In the genomic region with DNA sequence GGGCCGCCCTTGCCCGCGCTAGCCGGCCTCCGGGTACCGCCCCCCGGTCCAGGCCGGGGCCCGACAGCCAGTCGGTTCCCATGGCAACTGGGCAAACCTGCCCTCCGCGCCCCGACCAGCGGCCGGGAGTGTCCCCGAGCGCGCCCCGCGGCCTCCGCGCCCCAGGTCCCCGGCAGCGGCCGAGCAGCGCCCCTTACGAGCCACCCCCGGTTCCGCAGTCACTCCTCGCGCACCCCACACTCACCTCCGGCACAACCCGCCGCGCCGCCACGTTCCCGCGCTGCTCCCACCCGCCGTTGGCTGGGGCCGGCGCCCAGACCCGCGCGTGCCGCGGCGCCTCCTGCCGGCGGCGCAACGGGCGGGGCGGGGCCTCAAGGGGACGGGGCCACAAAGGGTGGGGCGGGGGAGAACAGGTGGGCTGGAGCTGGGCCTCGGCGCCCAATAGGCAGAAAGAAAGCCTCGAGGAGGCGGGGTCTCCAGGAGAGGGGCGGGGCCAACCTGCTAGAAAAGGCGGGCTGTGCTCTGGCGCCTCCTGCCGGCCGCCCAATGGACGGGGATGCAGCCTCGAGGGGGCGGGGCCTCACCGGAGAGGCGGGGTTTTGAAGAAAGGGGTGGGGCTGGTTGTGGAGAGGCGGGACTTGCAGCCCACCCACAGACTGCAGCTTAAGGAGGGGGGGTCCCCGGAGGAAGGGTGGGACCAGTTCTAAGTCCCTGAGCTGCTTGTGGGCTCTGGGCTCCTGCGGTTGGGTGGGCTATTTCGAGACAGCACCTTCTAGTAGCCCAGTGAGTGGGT, we compare ENCODE assay signal across 1 cellular context.
TF ChIP-seq lines count a peak whose summit lies in the region.

A gene with protein sequence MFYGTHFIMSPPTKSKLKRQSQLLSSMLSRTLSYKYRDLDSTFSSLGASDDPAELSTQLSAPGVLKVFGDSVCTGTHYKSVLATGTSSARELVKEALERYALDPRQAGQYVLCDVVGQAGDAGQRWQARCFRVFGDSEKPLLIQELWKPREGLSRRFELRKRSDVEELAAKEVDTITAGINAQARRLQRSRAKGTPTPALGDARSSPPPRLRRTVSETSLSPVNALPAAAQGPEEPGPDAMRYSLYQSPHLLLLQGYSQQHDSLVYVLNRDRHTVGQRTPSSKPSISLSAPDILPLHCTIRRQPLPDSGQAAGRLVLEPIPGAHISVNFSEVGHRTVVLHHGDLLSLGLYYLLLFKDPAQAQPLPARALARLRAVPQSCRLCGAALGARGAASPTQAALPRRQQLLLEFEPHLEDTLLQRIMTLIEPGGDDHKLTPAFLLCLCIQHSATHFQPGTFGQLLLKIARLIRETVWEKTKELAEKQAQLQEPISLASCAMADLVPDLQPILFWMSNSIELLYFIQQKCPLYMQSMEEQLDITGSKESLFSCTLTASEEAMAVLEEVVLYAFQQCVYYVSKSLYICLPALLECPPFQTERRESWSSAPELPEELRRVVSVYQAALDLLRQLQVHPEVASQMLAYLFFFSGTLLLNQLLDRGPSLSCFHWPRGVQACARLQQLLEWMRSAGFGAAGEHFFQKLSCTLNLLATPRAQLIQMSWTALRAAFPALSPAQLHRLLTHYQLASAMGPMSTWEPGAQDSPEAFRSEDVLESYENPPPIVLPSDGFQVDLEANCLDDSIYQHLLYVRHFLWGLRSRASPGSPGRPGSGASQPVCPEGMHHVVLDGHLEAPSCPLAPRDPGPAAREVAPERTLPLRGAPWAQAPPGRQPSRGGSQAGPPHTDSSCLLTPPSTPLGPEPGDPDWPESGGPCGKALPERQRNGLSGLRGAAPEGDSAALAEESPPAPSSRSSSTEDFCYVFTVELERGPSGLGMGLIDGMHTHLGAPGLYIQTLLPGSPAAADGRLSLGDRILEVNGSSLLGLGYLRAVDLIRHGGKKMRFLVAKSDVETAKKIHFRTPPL (minus strand): TSS at position 365 of the 793 bp plus-strand sequence. CDS start 5,577 bp downstream, outside the sequence.

TF ChIP-seq in K562, 482 proteins besides CTCF, POLR2A, EP300 and RAD21 (continued from another document and continues in another):
- TF ChIP-seq, protein P1, sequence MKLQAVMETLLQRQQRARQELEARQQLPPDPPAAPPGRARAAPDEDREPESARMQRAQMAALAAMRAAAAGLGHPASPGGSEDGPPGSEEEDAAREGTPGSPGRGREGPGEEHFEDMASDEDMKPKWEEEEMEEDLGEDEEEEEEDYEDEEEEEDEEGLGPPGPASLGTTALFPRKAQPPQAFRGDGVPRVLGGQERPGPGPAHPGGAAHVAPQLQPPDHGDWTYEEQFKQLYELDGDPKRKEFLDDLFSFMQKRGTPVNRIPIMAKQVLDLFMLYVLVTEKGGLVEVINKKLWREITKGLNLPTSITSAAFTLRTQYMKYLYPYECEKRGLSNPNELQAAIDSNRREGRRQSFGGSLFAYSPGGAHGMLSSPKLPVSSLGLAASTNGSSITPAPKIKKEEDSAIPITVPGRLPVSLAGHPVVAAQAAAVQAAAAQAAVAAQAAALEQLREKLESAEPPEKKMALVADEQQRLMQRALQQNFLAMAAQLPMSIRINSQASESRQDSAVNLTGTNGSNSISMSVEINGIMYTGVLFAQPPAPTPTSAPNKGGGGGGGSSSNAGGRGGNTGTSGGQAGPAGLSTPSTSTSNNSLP (IDR thresholded peaks at IDR 0.05; ENCODE audit: borderline replicate concordance, low read depth, low read length): no peak
- TF ChIP-seq, protein P2, sequence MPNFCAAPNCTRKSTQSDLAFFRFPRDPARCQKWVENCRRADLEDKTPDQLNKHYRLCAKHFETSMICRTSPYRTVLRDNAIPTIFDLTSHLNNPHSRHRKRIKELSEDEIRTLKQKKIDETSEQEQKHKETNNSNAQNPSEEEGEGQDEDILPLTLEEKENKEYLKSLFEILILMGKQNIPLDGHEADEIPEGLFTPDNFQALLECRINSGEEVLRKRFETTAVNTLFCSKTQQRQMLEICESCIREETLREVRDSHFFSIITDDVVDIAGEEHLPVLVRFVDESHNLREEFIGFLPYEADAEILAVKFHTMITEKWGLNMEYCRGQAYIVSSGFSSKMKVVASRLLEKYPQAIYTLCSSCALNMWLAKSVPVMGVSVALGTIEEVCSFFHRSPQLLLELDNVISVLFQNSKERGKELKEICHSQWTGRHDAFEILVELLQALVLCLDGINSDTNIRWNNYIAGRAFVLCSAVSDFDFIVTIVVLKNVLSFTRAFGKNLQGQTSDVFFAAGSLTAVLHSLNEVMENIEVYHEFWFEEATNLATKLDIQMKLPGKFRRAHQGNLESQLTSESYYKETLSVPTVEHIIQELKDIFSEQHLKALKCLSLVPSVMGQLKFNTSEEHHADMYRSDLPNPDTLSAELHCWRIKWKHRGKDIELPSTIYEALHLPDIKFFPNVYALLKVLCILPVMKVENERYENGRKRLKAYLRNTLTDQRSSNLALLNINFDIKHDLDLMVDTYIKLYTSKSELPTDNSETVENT (CRISPR knock-in tag; IDR thresholded peaks at IDR 0.05): peak; percentile 58; the same call in 1 of the 2 replicates
- TF ChIP-seq, protein P3, sequence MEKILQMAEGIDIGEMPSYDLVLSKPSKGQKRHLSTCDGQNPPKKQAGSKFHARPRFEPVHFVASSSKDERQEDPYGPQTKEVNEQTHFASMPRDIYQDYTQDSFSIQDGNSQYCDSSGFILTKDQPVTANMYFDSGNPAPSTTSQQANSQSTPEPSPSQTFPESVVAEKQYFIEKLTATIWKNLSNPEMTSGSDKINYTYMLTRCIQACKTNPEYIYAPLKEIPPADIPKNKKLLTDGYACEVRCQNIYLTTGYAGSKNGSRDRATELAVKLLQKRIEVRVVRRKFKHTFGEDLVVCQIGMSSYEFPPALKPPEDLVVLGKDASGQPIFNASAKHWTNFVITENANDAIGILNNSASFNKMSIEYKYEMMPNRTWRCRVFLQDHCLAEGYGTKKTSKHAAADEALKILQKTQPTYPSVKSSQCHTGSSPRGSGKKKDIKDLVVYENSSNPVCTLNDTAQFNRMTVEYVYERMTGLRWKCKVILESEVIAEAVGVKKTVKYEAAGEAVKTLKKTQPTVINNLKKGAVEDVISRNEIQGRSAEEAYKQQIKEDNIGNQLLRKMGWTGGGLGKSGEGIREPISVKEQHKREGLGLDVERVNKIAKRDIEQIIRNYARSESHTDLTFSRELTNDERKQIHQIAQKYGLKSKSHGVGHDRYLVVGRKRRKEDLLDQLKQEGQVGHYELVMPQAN (IDR thresholded peaks at IDR 0.05; ENCODE audit: borderline replicate concordance): no peak
- TF ChIP-seq ZNF699 (CRISPR knock-in tag; IDR thresholded peaks at IDR 0.05; ENCODE audit: insufficient replicate concordance) (no peak), CEBPB (tag; IDR thresholded peaks at IDR 0.05) (no peak), POLR3A (IDR thresholded peaks at IDR 0.05; ENCODE audit: borderline replicate concordance, extremely low read depth, insufficient read depth, insufficient read length) (no peak), SIN3A (IDR thresholded peaks at IDR 0.05; ENCODE audit: borderline replicate concordance in 2 of 2, control insufficient read depth in 1 of 2, low read depth in 2 of 2, low read length in 2 of 2) (peak; percentile 35 to 70; a peak in 1 of 4 replicates), PTTG1 (tag; IDR thresholded peaks at IDR 0.05; ENCODE audit: low read depth) (no peak), CBX1 (IDR thresholded peaks at IDR 0.05; ENCODE audit: low read depth) (peak; percentile 69; the same call in 1 of the 2 replicates)
- TF ChIP-seq, protein P4, sequence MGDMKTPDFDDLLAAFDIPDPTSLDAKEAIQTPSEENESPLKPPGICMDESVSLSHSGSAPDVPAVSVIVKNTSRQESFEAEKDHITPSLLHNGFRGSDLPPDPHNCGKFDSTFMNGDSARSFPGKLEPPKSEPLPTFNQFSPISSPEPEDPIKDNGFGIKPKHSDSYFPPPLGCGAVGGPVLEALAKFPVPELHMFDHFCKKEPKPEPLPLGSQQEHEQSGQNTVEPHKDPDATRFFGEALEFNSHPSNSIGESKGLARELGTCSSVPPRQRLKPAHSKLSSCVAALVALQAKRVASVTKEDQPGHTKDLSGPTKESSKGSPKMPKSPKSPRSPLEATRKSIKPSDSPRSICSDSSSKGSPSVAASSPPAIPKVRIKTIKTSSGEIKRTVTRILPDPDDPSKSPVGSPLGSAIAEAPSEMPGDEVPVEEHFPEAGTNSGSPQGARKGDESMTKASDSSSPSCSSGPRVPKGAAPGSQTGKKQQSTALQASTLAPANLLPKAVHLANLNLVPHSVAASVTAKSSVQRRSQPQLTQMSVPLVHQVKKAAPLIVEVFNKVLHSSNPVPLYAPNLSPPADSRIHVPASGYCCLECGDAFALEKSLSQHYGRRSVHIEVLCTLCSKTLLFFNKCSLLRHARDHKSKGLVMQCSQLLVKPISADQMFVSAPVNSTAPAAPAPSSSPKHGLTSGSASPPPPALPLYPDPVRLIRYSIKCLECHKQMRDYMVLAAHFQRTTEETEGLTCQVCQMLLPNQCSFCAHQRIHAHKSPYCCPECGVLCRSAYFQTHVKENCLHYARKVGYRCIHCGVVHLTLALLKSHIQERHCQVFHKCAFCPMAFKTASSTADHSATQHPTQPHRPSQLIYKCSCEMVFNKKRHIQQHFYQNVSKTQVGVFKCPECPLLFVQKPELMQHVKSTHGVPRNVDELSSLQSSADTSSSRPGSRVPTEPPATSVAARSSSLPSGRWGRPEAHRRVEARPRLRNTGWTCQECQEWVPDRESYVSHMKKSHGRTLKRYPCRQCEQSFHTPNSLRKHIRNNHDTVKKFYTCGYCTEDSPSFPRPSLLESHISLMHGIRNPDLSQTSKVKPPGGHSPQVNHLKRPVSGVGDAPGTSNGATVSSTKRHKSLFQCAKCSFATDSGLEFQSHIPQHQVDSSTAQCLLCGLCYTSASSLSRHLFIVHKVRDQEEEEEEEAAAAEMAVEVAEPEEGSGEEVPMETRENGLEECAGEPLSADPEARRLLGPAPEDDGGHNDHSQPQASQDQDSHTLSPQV (IDR thresholded peaks at IDR 0.05): 0 out of 2 replicates have a peak, but pooled peaks have one; percentile 32
- TF ChIP-seq, protein P5, sequence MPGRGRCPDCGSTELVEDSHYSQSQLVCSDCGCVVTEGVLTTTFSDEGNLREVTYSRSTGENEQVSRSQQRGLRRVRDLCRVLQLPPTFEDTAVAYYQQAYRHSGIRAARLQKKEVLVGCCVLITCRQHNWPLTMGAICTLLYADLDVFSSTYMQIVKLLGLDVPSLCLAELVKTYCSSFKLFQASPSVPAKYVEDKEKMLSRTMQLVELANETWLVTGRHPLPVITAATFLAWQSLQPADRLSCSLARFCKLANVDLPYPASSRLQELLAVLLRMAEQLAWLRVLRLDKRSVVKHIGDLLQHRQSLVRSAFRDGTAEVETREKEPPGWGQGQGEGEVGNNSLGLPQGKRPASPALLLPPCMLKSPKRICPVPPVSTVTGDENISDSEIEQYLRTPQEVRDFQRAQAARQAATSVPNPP (IDR thresholded peaks at IDR 0.05; ENCODE audit: borderline replicate concordance, insufficient read depth, insufficient read length): no peak
- TF ChIP-seq, protein P6, sequence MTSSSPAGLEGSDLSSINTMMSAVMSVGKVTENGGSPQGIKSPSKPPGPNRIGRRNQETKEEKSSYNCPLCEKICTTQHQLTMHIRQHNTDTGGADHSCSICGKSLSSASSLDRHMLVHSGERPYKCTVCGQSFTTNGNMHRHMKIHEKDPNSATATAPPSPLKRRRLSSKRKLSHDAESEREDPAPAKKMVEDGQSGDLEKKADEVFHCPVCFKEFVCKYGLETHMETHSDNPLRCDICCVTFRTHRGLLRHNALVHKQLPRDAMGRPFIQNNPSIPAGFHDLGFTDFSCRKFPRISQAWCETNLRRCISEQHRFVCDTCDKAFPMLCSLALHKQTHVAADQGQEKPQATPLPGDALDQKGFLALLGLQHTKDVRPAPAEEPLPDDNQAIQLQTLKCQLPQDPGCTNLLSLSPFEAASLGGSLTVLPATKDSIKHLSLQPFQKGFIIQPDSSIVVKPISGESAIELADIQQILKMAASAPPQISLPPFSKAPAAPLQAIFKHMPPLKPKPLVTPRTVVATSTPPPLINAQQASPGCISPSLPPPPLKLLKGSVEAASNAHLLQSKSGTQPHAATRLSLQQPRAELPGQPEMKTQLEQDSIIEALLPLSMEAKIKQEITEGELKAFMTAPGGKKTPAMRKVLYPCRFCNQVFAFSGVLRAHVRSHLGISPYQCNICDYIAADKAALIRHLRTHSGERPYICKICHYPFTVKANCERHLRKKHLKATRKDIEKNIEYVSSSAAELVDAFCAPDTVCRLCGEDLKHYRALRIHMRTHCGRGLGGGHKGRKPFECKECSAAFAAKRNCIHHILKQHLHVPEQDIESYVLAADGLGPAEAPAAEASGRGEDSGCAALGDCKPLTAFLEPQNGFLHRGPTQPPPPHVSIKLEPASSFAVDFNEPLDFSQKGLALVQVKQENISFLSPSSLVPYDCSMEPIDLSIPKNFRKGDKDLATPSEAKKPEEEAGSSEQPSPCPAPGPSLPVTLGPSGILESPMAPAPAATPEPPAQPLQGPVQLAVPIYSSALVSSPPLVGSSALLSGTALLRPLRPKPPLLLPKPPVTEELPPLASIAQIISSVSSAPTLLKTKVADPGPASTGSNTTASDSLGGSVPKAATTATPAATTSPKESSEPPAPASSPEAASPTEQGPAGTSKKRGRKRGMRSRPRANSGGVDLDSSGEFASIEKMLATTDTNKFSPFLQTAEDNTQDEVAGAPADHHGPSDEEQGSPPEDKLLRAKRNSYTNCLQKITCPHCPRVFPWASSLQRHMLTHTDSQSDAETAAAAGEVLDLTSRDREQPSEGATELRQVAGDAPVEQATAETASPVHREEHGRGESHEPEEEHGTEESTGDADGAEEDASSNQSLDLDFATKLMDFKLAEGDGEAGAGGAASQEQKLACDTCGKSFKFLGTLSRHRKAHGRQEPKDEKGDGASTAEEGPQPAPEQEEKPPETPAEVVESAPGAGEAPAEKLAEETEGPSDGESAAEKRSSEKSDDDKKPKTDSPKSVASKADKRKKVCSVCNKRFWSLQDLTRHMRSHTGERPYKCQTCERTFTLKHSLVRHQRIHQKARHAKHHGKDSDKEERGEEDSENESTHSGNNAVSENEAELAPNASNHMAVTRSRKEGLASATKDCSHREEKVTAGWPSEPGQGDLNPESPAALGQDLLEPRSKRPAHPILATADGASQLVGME (CRISPR knock-in tag; IDR thresholded peaks at IDR 0.05): no peak
- TF ChIP-seq, protein P7, sequence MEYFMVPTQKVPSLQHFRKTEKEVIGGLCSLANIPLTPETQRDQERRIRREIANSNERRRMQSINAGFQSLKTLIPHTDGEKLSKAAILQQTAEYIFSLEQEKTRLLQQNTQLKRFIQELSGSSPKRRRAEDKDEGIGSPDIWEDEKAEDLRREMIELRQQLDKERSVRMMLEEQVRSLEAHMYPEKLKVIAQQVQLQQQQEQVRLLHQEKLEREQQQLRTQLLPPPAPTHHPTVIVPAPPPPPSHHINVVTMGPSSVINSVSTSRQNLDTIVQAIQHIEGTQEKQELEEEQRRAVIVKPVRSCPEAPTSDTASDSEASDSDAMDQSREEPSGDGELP (CRISPR knock-in tag; IDR thresholded peaks at IDR 0.05; ENCODE audit: borderline replicate concordance): peak; percentile 69
- TF ChIP-seq, protein P8, sequence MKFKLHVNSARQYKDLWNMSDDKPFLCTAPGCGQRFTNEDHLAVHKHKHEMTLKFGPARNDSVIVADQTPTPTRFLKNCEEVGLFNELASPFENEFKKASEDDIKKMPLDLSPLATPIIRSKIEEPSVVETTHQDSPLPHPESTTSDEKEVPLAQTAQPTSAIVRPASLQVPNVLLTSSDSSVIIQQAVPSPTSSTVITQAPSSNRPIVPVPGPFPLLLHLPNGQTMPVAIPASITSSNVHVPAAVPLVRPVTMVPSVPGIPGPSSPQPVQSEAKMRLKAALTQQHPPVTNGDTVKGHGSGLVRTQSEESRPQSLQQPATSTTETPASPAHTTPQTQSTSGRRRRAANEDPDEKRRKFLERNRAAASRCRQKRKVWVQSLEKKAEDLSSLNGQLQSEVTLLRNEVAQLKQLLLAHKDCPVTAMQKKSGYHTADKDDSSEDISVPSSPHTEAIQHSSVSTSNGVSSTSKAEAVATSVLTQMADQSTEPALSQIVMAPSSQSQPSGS (CRISPR knock-in tag; IDR thresholded peaks at IDR 0.05): no peak
